Comparison of ENCODE assay signal across 16 cellular contexts in genomic region chrX:133468081-133468480, GRCh38. TPM values are rescaled to one million over a fixed set of nuclear protein-coding genes. Genes with fewer than 3 reads are reported as not detected.
"Had no signal": no experiment of that assay in that cellular context is flagged by ENCODE, and none has a peak within 500 bp of the region (broad histone marks: within the 10 kb centered on the region; RNA-seq: fewer than 3 reads in every experiment).

No MANE protein-coding gene starts in this region.

- H3K27ac ChIP-seq: colonic mucosa, gastrocnemius medialis, upper lobe of left lung had no signal

- H3K4me1 ChIP-seq: colonic mucosa, gastrocnemius medialis, upper lobe of left lung had no signal

- DNase-seq: activated CD4-positive, alpha-beta T cell treated with anti-CD3 and anti-CD28 coated beads, Interleukin-2, amount 50 U/mL, for 48 hours; activated CD4-positive, CD25-positive, alpha-beta regulatory T cell treated with anti-CD3 and anti-CD28 coated beads, Interleukin-2, amount 50 U/mL, for 72 hours; activated CD8-positive, alpha-beta memory T cell treated with anti-CD3 and anti-CD28 coated beads, Interleukin-2, amount 10 ng/mL, durations not matched to agents 7 days and 5 days; activated gamma-delta T cell; activated naive CD8-positive, alpha-beta T cell treated with anti-CD3 and anti-CD28 coated beads for 36 hours; activated T-cell treated with anti-CD3 and anti-CD28 coated beads, Interleukin-2, amount 50 U/mL, for 48 hours; anterior cingulate cortex; colonic mucosa; gastrocnemius medialis; naive thymus-derived CD8-positive, alpha-beta T cell; nucleus accumbens; stimulated activated CD4-positive, alpha-beta T cell treated with anti-CD3 and anti-CD28 coated beads, Interleukin-12 subunit alpha, Interleukin-12 subunit beta, amount 100 ng/mL, for 4 hours; stimulated activated naive CD4-positive, alpha-beta T cell; T-helper 2 cell; upper lobe of left lung had no signal

- H3K27me3 ChIP-seq: colonic mucosa, gastrocnemius medialis, upper lobe of left lung had no signal

- H3K9me3 ChIP-seq: colonic mucosa, gastrocnemius medialis, upper lobe of left lung had no signal

- H3K4me3 ChIP-seq: colonic mucosa, gastrocnemius medialis, lung, upper lobe of left lung had no signal

- H3K36me3 ChIP-seq: colonic mucosa, gastrocnemius medialis, upper lobe of left lung had no signal

RNA-seq across cellular contexts. Expression of gene GPC4, which starts 52.8 kb away (rescaled TPM):
- total RNA-seq: activated CD8-positive, alpha-beta memory T cell treated with anti-CD3 and anti-CD28 coated beads, Interleukin-2, amount 10 ng/mL, durations not matched to agents 7 days and 5 days; activated naive CD8-positive, alpha-beta T cell treated with anti-CD3 and anti-CD28 coated beads for 36 hours; naive thymus-derived CD8-positive, alpha-beta T cell had no signal
- polyA plus RNA-seq: naive thymus-derived CD8-positive, alpha-beta T cell had no signal
